In genomic region chr18:59674534-59674933, GRCh38 we compare ENCODE assay signal across 25 cellular contexts.
"Had no signal": no experiment of that assay in that cellular context is flagged by ENCODE, and none has a peak within 500 bp of the region (broad histone marks: within the 10 kb centered on the region; RNA-seq: fewer than 3 reads in every experiment).

No MANE protein-coding gene starts in this region.

- H3K9me3 ChIP-seq: left ventricle myocardium inferior, ovary, right atrium auricular region, spleen, testis, thyroid gland, transverse colon, upper lobe of right lung had no signal

- DNase-seq: head of caudate nucleus; hippocampal formation; islet precursor cell; left ventricle myocardium inferior; mesendoderm; naive B cell; natural killer cell; nephron progenitor cell; ovary; small intestine; spleen; stimulated activated CD4-positive, alpha-beta T cell treated with anti-CD3 and anti-CD28 coated beads, Interleukin-4, amount 100 ng/mL, for 4 hours; stimulated activated CD8-positive, alpha-beta memory T cell treated with anti-CD3 and anti-CD28 coated beads, Interleukin-4, amount 100 ng/mL, for 48 hours; stimulated activated naive CD4-positive, alpha-beta T cell treated with Interleukin-2 at 50 U/mL for 16 hours; stimulated activated naive CD8-positive, alpha-beta T cell treated with anti-CD3 and anti-CD28 coated beads, Interleukin-15, amount 100 ng/mL, for 72 hours; testis; thyroid gland; transverse colon; upper lobe of right lung had no signal

- H3K27me3 ChIP-seq: ovary, right atrium auricular region, testis, thyroid gland, transverse colon, upper lobe of right lung had no signal

- H3K27ac ChIP-seq: left ventricle myocardium inferior, right atrium auricular region, spleen, testis, thyroid gland, upper lobe of right lung had no signal

- H3K36me3 ChIP-seq: left ventricle myocardium inferior, ovary, right atrium auricular region, spleen, thyroid gland, transverse colon, upper lobe of right lung had no signal

- H3K27ac Mint-ChIP-seq: mesothelial cell of epicardium; naive B cell; natural killer cell; nephron progenitor cell; progenitor cell of endocrine pancreas; stimulated activated memory B cell treated with anti-CD40 and anti-IgM and Interleukin-4, amounts not matched to agents 10 μg/mL and 1 μg/mL and 100 μg/mL, for 72 hours; stimulated activated naive CD8-positive, alpha-beta T cell treated with anti-CD3 and anti-CD28 coated beads, Interleukin-15, amount 100 ng/mL, for 72 hours had no signal

- H3K36me3 Mint-ChIP-seq: naive B cell; natural killer cell; stimulated activated memory B cell treated with anti-CD40 and anti-IgM and Interleukin-4, amounts not matched to agents 10 μg/mL and 1 μg/mL and 100 μg/mL, for 72 hours had no signal

- H3K4me3 Mint-ChIP-seq: mesothelial cell of epicardium; naive B cell; natural killer cell; nephron progenitor cell; stimulated activated memory B cell treated with anti-CD40 and anti-IgM and Interleukin-4, amounts not matched to agents 10 μg/mL and 1 μg/mL and 100 μg/mL, for 72 hours; stimulated activated naive CD8-positive, alpha-beta T cell treated with anti-CD3 and anti-CD28 coated beads, Interleukin-15, amount 100 ng/mL, for 72 hours had no signal

- ATAC-seq: natural killer cell; sciatic nerve; stimulated activated memory B cell treated with anti-CD40 and anti-IgM and Interleukin-4, amounts not matched to agents 10 μg/mL and 1 μg/mL and 100 μg/mL, for 72 hours; stimulated activated naive CD8-positive, alpha-beta T cell treated with anti-CD3 and anti-CD28 coated beads, Interleukin-15, amount 100 ng/mL, for 72 hours; upper lobe of right lung had no signal

- H3K4me3 ChIP-seq: left ventricle myocardium inferior, lung, ovary, right atrium auricular region, spleen, testis, thyroid gland, transverse colon, upper lobe of right lung had no signal

- H3K4me1 Mint-ChIP-seq: naive B cell; natural killer cell; stimulated activated memory B cell treated with anti-CD40 and anti-IgM and Interleukin-4, amounts not matched to agents 10 μg/mL and 1 μg/mL and 100 μg/mL, for 72 hours; stimulated activated naive CD8-positive, alpha-beta T cell treated with anti-CD3 and anti-CD28 coated beads, Interleukin-15, amount 100 ng/mL, for 72 hours had no signal

- H3K4me1 ChIP-seq: left ventricle myocardium inferior, right atrium auricular region, spleen, testis, thyroid gland, upper lobe of right lung had no signal
